In genomic region chr1:50148142-50148923, GRCh38 we compare ENCODE assay signal across 24 cellular contexts. TPM values are rescaled to one million over a fixed set of nuclear protein-coding genes. Genes with fewer than 3 reads are reported as not detected.
DNase-seq lines count a peak whose midpoint lies in the region; ATAC-seq, FAIRE-seq and TF ChIP-seq lines count a peak whose summit lies in the region.
"Had no signal": no experiment of that assay in that cellular context is flagged by ENCODE, and none has a peak within 500 bp of the region (broad histone marks: within the 10 kb centered on the region; RNA-seq: fewer than 3 reads in every experiment).

No MANE protein-coding gene starts in this region.

- H2AK5ac ChIP-seq in mesendoderm (ENCODE audit: low read length), result peak overlapping the region; percentile 11

- H3K27ac Mint-ChIP-seq in WTC11, result no peak overlapping the region
- H3K27ac Mint-ChIP-seq: CD14-positive monocyte; CD4-positive, alpha-beta memory T cell had no signal

- H3K79me1 ChIP-seq in mesendoderm (ENCODE audit: low read length), result no peaks in the 10 kb centered on the region

- H3K79me2 ChIP-seq in mesendoderm (ENCODE audit: control insufficient read depth, insufficient read depth, low read length), result no peaks in the 10 kb centered on the region

- no peaks in the 10 kb centered on the region for H3K36me3 Mint-ChIP-seq in WTC11
- H3K36me3 Mint-ChIP-seq: CD14-positive monocyte; CD4-positive, alpha-beta memory T cell; IgD-negative memory B cell had no signal

- H4K5ac ChIP-seq in mesendoderm (ENCODE audit: low read length), result no peak overlapping the region

- H3K56ac ChIP-seq in mesendoderm (ENCODE audit: low read length), result peak overlapping the region; percentile 45

- H3K27me3 ChIP-seq in bronchial epithelial cell (ENCODE audit: control insufficient read depth, insufficient read depth, low read length), result no peaks in the 10 kb centered on the region
- H3K27me3 ChIP-seq in mesendoderm (ENCODE audit: insufficient read depth, low read length, poor library complexity), result no peaks in the 10 kb centered on the region
- H3K27me3 ChIP-seq in suprapubic skin, result no peaks in the 10 kb centered on the region
- H3K27me3 ChIP-seq: BLaER1 had no signal

- no peaks in the 10 kb centered on the region for H3K27me3 Mint-ChIP-seq in WTC11 (ENCODE audit: low read depth)

- H3K4me3 ChIP-seq in bronchial epithelial cell (ENCODE audit: low read depth, low read length) (no peak overlapping the region), epithelial cell of esophagus (ENCODE audit: low read length) (no peak overlapping the region), mesendoderm (ENCODE audit: low read length) (no peak overlapping the region), suprapubic skin (no peak overlapping the region)
- H3K4me3 ChIP-seq: A549, BLaER1, GM12878, HAP-1 had no signal

- CTCF ChIA-PET in WTC11 (lab: Charles Lee), result no interaction called here

- H3K23ac ChIP-seq in mesendoderm (ENCODE audit: low read length), result no peak overlapping the region

- H3K4ac ChIP-seq in mesendoderm (ENCODE audit: low read depth, low read length), result peak overlapping the region; percentile 62

- TF ChIP-seq POLR2A in suprapubic skin (IDR thresholded peaks at IDR 0.05), result no peak

- H3K9ac ChIP-seq in mesendoderm (ENCODE audit: low read length), result no peak overlapping the region
- H3K9ac ChIP-seq: BLaER1 had no signal

- H2BK5ac ChIP-seq in mesendoderm (ENCODE audit: low read length), result peak overlapping the region; percentile 9

- peaks cover 57% of the 10 kb centered on the region for H3K4me1 Mint-ChIP-seq in WTC11
- H3K4me1 Mint-ChIP-seq: CD14-positive monocyte; CD4-positive, alpha-beta memory T cell; IgD-negative memory B cell had no signal

- no peak for TF ChIP-seq CTCF in WTC11 (IDR thresholded peaks at IDR 0.05)
- no peak for TF ChIP-seq CTCF in bronchial epithelial cell (IDR thresholded peaks at IDR 0.05; ENCODE audit: insufficient read depth, low read length, severe bottlenecking)
- TF ChIP-seq CTCF in epithelial cell of esophagus (IDR thresholded peaks at IDR 0.05; ENCODE audit: insufficient read depth, low read depth, low read length, missing control alignments), result no peak
- TF ChIP-seq CTCF in suprapubic skin (IDR thresholded peaks at IDR 0.05), result no peak

- H2BK15ac ChIP-seq in mesendoderm (replicated peaks; ENCODE audit: low read depth), result no peak overlapping the region

- no peak for TF ChIP-seq EP300 in suprapubic skin (IDR thresholded peaks at IDR 0.05)

- H3K4me1 ChIP-seq in mesendoderm (ENCODE audit: control insufficient read depth, low read depth, low read length) (peaks cover 16% of the 10 kb centered on the region), suprapubic skin (no peaks in the 10 kb centered on the region)
- H3K4me1 ChIP-seq: A549, BLaER1, HAP-1 had no signal

- ATAC-seq in WTC11, result no peak
- no peak for ATAC-seq in GM19467 (IDR thresholded peaks at IDR 0.05; ENCODE audit: unreplicated experiment)
- ATAC-seq: A549, GM12878, HepG2 had no signal

- DNase-seq in WTC11 (ENCODE audit: low spot score), result no peak
- peak; percentile 12 for DNase-seq in bronchial epithelial cell (ENCODE audit: low read depth)
- DNase-seq in epithelial cell of esophagus (ENCODE audit: low read depth), result peak; percentile 1
- DNase-seq in mesendoderm, result no peak
- no peak for DNase-seq in 8988T
- no peak for DNase-seq in GM19240 (ENCODE audit: insufficient read length, low spot score)
- DNase-seq in suprapubic skin (ENCODE audit: low spot score in 2 of 2), result no peak
- DNase-seq: CD4-positive, alpha-beta memory T cell; DMS153; DND-41; EL; GOT3; KG1 had no signal

- no CpG with 5 or more reads among the region's 1 CpG for WGBS in mesendoderm (ENCODE audit: extremely low coverage, insufficient coverage, low lambda C conversion rate)
- WGBS in suprapubic skin, result 93% methylated on average over 1 of the region's 1 CpG

- H3K4me3 Mint-ChIP-seq in WTC11, result no peak overlapping the region
- H3K4me3 Mint-ChIP-seq: CD14-positive monocyte; CD4-positive, alpha-beta memory T cell; IgD-negative memory B cell had no signal

- no peak overlapping the region for H4K8ac ChIP-seq in mesendoderm (ENCODE audit: low read depth, low read length)

- H2BK120ac ChIP-seq in mesendoderm (ENCODE audit: low read depth, low read length), result peak overlapping the region; percentile 82

- no peaks in the 10 kb centered on the region for H3K9me3 Mint-ChIP-seq in WTC11
- H3K9me3 Mint-ChIP-seq: CD14-positive monocyte; CD4-positive, alpha-beta memory T cell; IgD-negative memory B cell had no signal

- peak overlapping the region; percentile 71 for H3K27ac ChIP-seq in mesendoderm (ENCODE audit: low read depth, low read length)
- no peak overlapping the region for H3K27ac ChIP-seq in suprapubic skin
- H3K27ac ChIP-seq: A549, BLaER1 had no signal

- no peaks in the 10 kb centered on the region for H3K9me3 ChIP-seq in suprapubic skin
- H3K9me3 ChIP-seq: A549, BLaER1, HAP-1 had no signal

- H3K36me3 ChIP-seq in bronchial epithelial cell (ENCODE audit: control insufficient read depth, insufficient read depth, low read length) (no peaks in the 10 kb centered on the region), mesendoderm (ENCODE audit: control insufficient read depth, insufficient read depth, low read length) (no peaks in the 10 kb centered on the region), suprapubic skin (no peaks in the 10 kb centered on the region)
- H3K36me3 ChIP-seq: BLaER1, HAP-1 had no signal

- FAIRE-seq in bronchial epithelial cell (lab: Jason Lieb, UNC), result no peak
- FAIRE-seq: A549, GM12878, GM19239, HepG2 had no signal

- no peak overlapping the region for H3K4me2 ChIP-seq in mesendoderm (ENCODE audit: low read length)
- H3K4me2 ChIP-seq: A549, BLaER1 had no signal

- POLR2A ChIA-PET in WTC11 (lab: Charles Lee), result no interaction called here

- H3K18ac ChIP-seq in mesendoderm (ENCODE audit: low read length), result peak overlapping the region; percentile 92

TF ChIP-seq in WTC11, 78 proteins besides CTCF, POLR2A, EP300 and RAD21:
- TF ChIP-seq, protein P1, sequence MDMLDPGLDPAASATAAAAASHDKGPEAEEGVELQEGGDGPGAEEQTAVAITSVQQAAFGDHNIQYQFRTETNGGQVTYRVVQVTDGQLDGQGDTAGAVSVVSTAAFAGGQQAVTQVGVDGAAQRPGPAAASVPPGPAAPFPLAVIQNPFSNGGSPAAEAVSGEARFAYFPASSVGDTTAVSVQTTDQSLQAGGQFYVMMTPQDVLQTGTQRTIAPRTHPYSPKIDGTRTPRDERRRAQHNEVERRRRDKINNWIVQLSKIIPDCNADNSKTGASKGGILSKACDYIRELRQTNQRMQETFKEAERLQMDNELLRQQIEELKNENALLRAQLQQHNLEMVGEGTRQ (CRISPR knock-in tag; IDR thresholded peaks at IDR 0.05), result peak; percentile 73
- TF ChIP-seq, protein P2, sequence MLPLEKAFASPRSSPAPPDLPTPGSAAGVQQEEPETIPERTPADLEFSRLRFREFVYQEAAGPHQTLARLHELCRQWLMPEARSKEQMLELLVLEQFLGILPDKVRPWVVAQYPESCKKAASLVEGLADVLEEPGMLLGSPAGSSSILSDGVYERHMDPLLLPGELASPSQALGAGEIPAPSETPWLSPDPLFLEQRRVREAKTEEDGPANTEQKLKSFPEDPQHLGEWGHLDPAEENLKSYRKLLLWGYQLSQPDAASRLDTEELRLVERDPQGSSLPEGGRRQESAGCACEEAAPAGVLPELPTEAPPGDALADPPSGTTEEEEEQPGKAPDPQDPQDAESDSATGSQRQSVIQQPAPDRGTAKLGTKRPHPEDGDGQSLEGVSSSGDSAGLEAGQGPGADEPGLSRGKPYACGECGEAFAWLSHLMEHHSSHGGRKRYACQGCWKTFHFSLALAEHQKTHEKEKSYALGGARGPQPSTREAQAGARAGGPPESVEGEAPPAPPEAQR (CRISPR knock-in tag; IDR thresholded peaks at IDR 0.05), result no peak
- no peak for TF ChIP-seq CREM (CRISPR knock-in tag; IDR thresholded peaks at IDR 0.05)

RNA-seq across cellular contexts. Expression of gene ELAVL4, which starts 39.6 kb away (rescaled TPM):
- total RNA-seq in WTC11 (2021) (0.50 to 0.85 TPM (median 0.69 TPM) in 3 replicates), bronchial epithelial cell (not detected in 2 replicates), suprapubic skin (under 1 TPM in 1 of 4 donors, not detected in 3; 0.18 TPM)
- polyA plus RNA-seq in mesendoderm (2013, experiment 1 of 2), result 1.8 TPM
- 2.0 TPM for polyA plus RNA-seq in mesendoderm (2013, experiment 2 of 2)
- total RNA-seq: CD4-positive, alpha-beta memory T cell; G401; GM12878; HepG2 had no signal
- polyA plus RNA-seq: A549; AG04450; CD14-positive monocyte; CD4-positive, alpha-beta memory T cell; HepG2; IgD-negative memory B cell had no signal

Comparison
In these comparisons a context has a peak if more than half of its experiments do, and no peak if none do; other contexts are left out.
1. DNase-seq: peak in bronchial epithelial cell (single experiment) and epithelial cell of esophagus (single experiment); none in WTC11 (single experiment), mesendoderm (single experiment), 8988T (single experiment), GM19240 (single experiment) and suprapubic skin (0 of 2).